In the genomic region with DNA sequence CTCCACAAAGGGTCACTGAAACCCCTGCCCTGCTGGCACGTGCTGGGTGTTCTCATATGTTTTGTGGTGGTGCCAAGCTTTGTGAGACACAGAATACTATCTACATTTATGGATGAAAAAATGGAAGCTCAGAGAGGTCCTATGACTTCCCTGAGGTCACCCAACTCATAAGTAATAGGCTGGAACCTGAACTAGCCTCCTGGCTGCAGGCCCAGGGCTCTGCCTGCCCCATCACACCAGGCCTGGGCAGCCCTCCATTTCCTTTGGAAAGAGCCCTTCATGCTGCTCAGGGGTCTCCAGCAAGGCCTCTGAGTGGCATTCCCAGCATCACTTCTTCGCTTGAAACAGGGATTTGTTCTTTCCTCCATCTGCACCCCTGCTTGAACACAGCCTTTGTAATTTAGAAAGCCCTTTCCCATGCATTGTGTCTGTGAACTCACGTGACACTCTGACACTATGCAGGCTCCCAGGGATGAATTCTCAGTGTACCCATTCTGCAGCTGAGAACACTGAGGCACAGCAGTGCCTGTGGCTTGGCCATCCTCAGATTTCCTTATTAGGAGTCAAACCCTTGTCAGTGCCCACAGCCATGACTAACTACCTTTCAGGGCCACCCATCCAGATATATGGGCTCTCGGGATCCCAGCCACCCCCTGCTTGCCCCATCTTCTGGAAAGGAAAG, we compare ENCODE assay signal across 1 cellular context.
A peak's percentile ranks its signal among the peaks of the same experiment; 100 is the strongest.
TF ChIP-seq lines count a peak whose summit lies in the region.

No MANE protein-coding gene starts in this region.

TF ChIP-seq in K562, 482 proteins besides CTCF, POLR2A, EP300 and RAD21 (continued from another document):
- TF ChIP-seq KDM1A (IDR thresholded peaks at IDR 0.05) (peak in 1 of 2 experiments; percentile 63; a peak in 2 of 4 replicates), PTBP1 (IDR thresholded peaks at IDR 0.05; ENCODE audit: low read depth, low read length) (0 out of 2 replicates have a peak, but pooled peaks have one; percentile 25), EGR1 (conservative IDR thresholded peaks at IDR 0.05) (no peak), JUNB (CRISPR knock-in tag; conservative IDR thresholded peaks at IDR 0.05) (no peak), SLC30A9 (CRISPR knock-in tag; IDR thresholded peaks at IDR 0.05) (no peak), ELF1 (tag; IDR thresholded peaks at IDR 0.05) (no peak), RBM15 (IDR thresholded peaks at IDR 0.05; ENCODE audit: insufficient read depth, low read length) (no peak), SNRNP70 (optimal IDR thresholded peaks at IDR 0.05; ENCODE audit: low read depth, low read length) (no peak), MTA3 (IDR thresholded peaks at IDR 0.05; ENCODE audit: borderline replicate concordance) (no peak)
